24 cellular contexts compared by ENCODE assay signal in the genomic region with DNA sequence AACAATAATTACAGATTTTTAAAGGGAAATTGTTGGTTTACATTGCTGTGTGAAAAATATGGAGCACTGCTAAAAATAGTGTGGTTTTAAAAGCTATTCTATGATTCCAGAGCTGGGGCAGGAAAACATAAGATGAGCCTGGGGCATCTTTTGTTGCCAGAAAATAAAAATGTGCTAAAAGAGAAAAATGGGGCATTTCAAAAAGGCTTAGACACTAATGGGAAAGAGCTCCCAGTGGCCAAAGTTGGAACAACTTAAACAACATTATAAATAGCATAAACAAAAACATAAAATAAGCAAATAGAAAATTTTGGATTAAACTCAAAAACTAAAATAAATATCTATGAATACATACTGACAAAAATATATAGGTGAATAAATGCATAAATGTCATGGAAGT.
DNase-seq lines count a peak whose midpoint lies in the region; ATAC-seq, FAIRE-seq and TF ChIP-seq lines count a peak whose summit lies in the region.
"Had no signal": no experiment of that assay in that cellular context is flagged by ENCODE, and none has a peak within 500 bp of the region (broad histone marks: within the 10 kb centered on the region; RNA-seq: fewer than 3 reads in every experiment).

No MANE protein-coding gene starts in this region.

- H3K9me3 Mint-ChIP-seq in HFFc6 (peaks cover 2% of the 10 kb centered on the region), immature natural killer cell (peaks cover under 1 to 21% (median 11%) of the 10 kb centered on the region in 6 donors)
- H3K9me3 Mint-ChIP-seq: activated T-helper 2 cell treated with anti-CD3 and anti-CD28 coated beads, Interferon-gamma antibody, Interleukin-2, Interleukin-4, amounts not matched to agents 10 μg/mL and 5 μg/mL and 100 μg/mL, durations not matched to agents 14 hours and 24 hours and 36 hours had no signal

- H3K4me3 Mint-ChIP-seq in HFFc6 (no peak overlapping the region), immature natural killer cell (no peak overlapping the region)
- H3K4me3 Mint-ChIP-seq: activated CD4-positive, alpha-beta memory T cell treated with anti-CD3 and anti-CD28 coated beads for 36 hours; IgD-negative memory B cell had no signal

- in situ Hi-C loops in astrocyte of the cerebellum (cut with HindIII; ENCODE audit: low sequenced_read_pairs), result no loop called here

- FAIRE-seq in kidney (lab: Jason Lieb, UNC), result no peak
- FAIRE-seq: GM12892 had no signal

- H3K27ac Mint-ChIP-seq in HFFc6 (no peak overlapping the region), immature natural killer cell (no peak overlapping the region)
- H3K27ac Mint-ChIP-seq: activated CD4-positive, alpha-beta memory T cell treated with anti-CD3 and anti-CD28 coated beads for 36 hours; activated T-helper 2 cell treated with anti-CD3 and anti-CD28 coated beads, Interferon-gamma antibody, Interleukin-2, Interleukin-4, amounts not matched to agents 10 μg/mL and 5 μg/mL and 100 μg/mL, durations not matched to agents 14 hours and 24 hours and 36 hours; IgD-negative memory B cell had no signal

- peak; percentile 28 for TF ChIP-seq CTCF in AG09309 (IDR thresholded peaks at IDR 0.05; ENCODE audit: control insufficient read depth, insufficient read depth, low read depth, low read length, missing control alignments)
- peak; percentile 71 for TF ChIP-seq CTCF in HFFc6 (IDR thresholded peaks at IDR 0.05)
- peak; percentile 28 for TF ChIP-seq CTCF in astrocyte of the cerebellum (IDR thresholded peaks at IDR 0.05; ENCODE audit: low read depth, low read length, missing control alignments)
- no peak for TF ChIP-seq CTCF in kidney (IDR thresholded peaks at IDR 0.05; ENCODE audit: borderline replicate concordance, extremely low read depth, insufficient read depth)

- no peaks in the 10 kb centered on the region for H3K4me1 ChIP-seq in kidney (ENCODE audit: control insufficient read depth in 1 of 2, insufficient read depth in 1 of 2, low read depth in 1 of 2, low read length in 2 of 2)
- H3K4me1 ChIP-seq: ascending aorta, BLaER1, heart right ventricle, right atrium auricular region, tibial nerve had no signal

- H3K4me3 ChIP-seq in AG09309 (ENCODE audit: control insufficient read depth, low read depth, low read length) (no peak overlapping the region), astrocyte of the cerebellum (ENCODE audit: low read depth, low read length) (no peak overlapping the region), kidney (ENCODE audit: low read length in 2 of 2) (no peak overlapping the region)
- H3K4me3 ChIP-seq: ascending aorta, BLaER1, heart right ventricle, right atrium auricular region, tibial nerve had no signal

- ATAC-seq in HG02973 (IDR thresholded peaks at IDR 0.05; ENCODE audit: unreplicated experiment), result no peak
- ATAC-seq: heart right ventricle, left colon had no signal

- H3K36me3 ChIP-seq in kidney (ENCODE audit: control insufficient read depth in 1 of 2, insufficient read depth in 2 of 2, low read length in 2 of 2), result no peaks in the 10 kb centered on the region
- H3K36me3 ChIP-seq: ascending aorta, BLaER1, heart right ventricle, right atrium auricular region, tibial nerve had no signal

- DNase-seq in AG09309 (ENCODE audit: low read depth), result no peak
- DNase-seq in HFFc6, result peak; percentile 3
- DNase-seq in astrocyte of the cerebellum (ENCODE audit: low read depth), result no peak
- DNase-seq in iris pigment epithelial cell (ENCODE audit: low read depth), result peak; percentile 6
- no peak for DNase-seq in immature natural killer cell
- no peak for DNase-seq in kidney
- no peak for DNase-seq in activated naive CD4-positive, alpha-beta T cell treated with Interleukin-2 at 50 U/mL for 16 hours
- DNase-seq: activated CD4-positive, alpha-beta memory T cell treated with anti-CD3 and anti-CD28 coated beads for 36 hours; DMS79 treated with DMSO at 0.1 percent for 48 hours; effector memory CD4-positive, alpha-beta T cell; heart right ventricle; left colon; NCI-H146; NCI-H526 treated with DMSO at 0.1 percent for 48 hours; SHP77; T-helper 9 cell had no signal

- no peaks in the 10 kb centered on the region for H3K9me3 ChIP-seq in kidney (ENCODE audit: control insufficient read depth in 1 of 2, low read length in 2 of 2)

- intact Hi-C loops in kidney (cut with DNase I), result no loop called here

- H3K27me3 Mint-ChIP-seq in HFFc6 (ENCODE audit: insufficient read depth) (no peaks in the 10 kb centered on the region), immature natural killer cell (ENCODE audit: low read depth in 3 of 3) (peaks cover 0 to 2% (median 0%) of the 10 kb centered on the region in 3 donors)
- H3K27me3 Mint-ChIP-seq: activated CD4-positive, alpha-beta memory T cell treated with anti-CD3 and anti-CD28 coated beads for 36 hours; IgD-negative memory B cell had no signal

- no peak overlapping the region for H3K9ac ChIP-seq in kidney (ENCODE audit: low read length in 2 of 2)
- H3K9ac ChIP-seq: BLaER1 had no signal

- H3K4me1 Mint-ChIP-seq in HFFc6 (ENCODE audit: low read depth) (peaks cover 17% of the 10 kb centered on the region), immature natural killer cell (no peaks in the 10 kb centered on the region)
- H3K4me1 Mint-ChIP-seq: IgD-negative memory B cell had no signal

- peaks cover 1% of the 10 kb centered on the region for H3K36me3 Mint-ChIP-seq in HFFc6 (ENCODE audit: low read depth)
- no peaks in the 10 kb centered on the region for H3K36me3 Mint-ChIP-seq in immature natural killer cell
- H3K36me3 Mint-ChIP-seq: activated CD4-positive, alpha-beta memory T cell treated with anti-CD3 and anti-CD28 coated beads for 36 hours; IgD-negative memory B cell had no signal

- H3K27ac ChIP-seq in kidney (ENCODE audit: low read depth in 2 of 2, low read length in 2 of 2), result no peak overlapping the region
- H3K27ac ChIP-seq: ascending aorta, BLaER1, heart right ventricle, right atrium auricular region, tibial nerve had no signal

Comparison
In these comparisons a context has a peak if more than half of its experiments do, and no peak if none do; other contexts are left out.
1. DNase-seq: peak in HFFc6 (single experiment) and iris pigment epithelial cell (single experiment); none in AG09309 (single experiment), astrocyte of the cerebellum (single experiment), immature natural killer cell (0 of 3), kidney (single experiment) and activated naive CD4-positive, alpha-beta T cell treated with Interleukin-2 at 50 U/mL for 16 hours (single experiment).